In the genomic region with DNA sequence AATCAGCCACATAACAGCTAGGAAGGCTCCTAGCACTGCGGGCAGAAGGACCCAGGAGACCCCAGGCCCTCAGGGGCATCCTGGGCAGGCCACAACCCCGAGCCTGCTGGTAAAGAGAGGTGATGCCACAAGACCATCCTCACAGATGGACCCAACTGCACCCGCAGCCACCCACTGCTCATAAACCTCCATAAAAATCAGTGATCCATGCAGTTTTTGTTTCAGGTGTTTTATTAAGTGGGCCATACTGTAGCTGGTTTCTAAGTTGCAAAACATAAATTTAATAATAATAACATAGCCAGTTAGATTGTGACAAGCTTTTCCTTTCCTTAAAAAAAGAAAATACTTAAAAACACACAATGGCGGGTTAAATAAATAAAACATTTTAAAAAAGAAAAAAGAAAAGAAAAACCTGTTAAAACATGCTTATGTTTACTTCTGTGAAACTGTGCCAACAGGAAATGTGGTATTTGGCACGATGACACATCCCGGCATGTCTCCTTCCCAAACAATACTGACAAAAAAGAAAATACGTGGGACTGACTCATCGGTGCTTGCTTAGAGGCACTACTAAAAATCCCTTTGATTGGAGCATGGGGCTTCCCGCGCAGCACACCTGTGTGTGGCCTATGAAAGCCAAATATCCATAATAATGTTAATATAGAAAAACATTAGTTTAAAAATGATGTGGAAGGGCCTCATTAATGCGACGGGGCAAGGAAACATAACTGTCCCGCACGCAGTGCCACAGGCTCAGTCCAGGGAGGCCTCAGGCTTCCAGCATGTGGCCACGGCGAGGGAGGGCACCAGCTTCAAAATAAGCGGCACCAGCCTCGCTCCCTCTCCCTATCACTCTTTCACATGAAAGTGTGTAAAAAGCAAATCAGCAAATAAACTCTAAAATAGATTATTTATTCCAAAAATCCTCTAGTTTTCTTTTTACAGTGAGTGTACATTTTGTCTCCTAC, we compare ENCODE assay signal across 7 cellular contexts. TPM values are rescaled to one million over a fixed set of nuclear protein-coding genes. Genes with fewer than 3 reads are reported as not detected.
DNase-seq lines count a peak whose midpoint lies in the region; ATAC-seq and TF ChIP-seq lines count a peak whose summit lies in the region.

No MANE protein-coding gene starts in this region.

- TF ChIP-seq RAD21 in HCT116 (IDR thresholded peaks at IDR 0.05; ENCODE audit: low read depth), result 0 out of 2 replicates have a peak, but pooled peaks have one; percentile 7

- H3K9me3 ChIP-seq in HCT116 (ENCODE audit: control insufficient read depth in 1 of 2, insufficient read depth in 1 of 2, low read depth in 1 of 2, low read length in 2 of 2) (no peaks in the 10 kb centered on the region), breast epithelium (no peaks in the 10 kb centered on the region)

- H3K36me3 ChIP-seq in HCT116 (ENCODE audit: control insufficient read depth in 1 of 2, insufficient read depth in 2 of 2, low read length in 2 of 2) (peaks cover 8 to 15% of the 10 kb centered on the region in 2 experiments; a peak in 3 of 4 replicates), breast epithelium (no peaks in the 10 kb centered on the region)

- H3K27ac Mint-ChIP-seq in memory B cell, result peak overlapping the region; percentile 71

- ATAC-seq in HCT116 (peak; percentile 80), memory B cell (ENCODE audit: low read depth) (no peak), HG03175 (IDR thresholded peaks at IDR 0.05; ENCODE audit: unreplicated experiment) (no peak), HG03135 (IDR thresholded peaks at IDR 0.05; ENCODE audit: unreplicated experiment) (no peak), GM21390 (IDR thresholded peaks at IDR 0.05; ENCODE audit: unreplicated experiment) (no peak)

- intact Hi-C loops in HCT116 (cut with micrococcal nuclease) (loop anchor here (5.0 kb wide), 1 partner anchor 177 kb away; a partner anchor contains a TSS), breast epithelium (cut with DNase I; ENCODE audit: low total_unique reads) (no loop called here)

- no TSS peak for BruUV-seq in HCT116 (replicated peaks; lab: Mats Ljungman, UMichigan)

- no peak for TF ChIP-seq POLR2A in HCT116 (IDR thresholded peaks at IDR 0.05; ENCODE audit: borderline replicate concordance, extremely low read depth, insufficient read depth, insufficient read length)
- TF ChIP-seq POLR2A in breast epithelium (IDR thresholded peaks at IDR 0.05), result no peak

- no peak overlapping the region for H3K4me3 Mint-ChIP-seq in memory B cell

- no peak overlapping the region for H2AFZ ChIP-seq in HCT116 (ENCODE audit: low read depth, low read length, poor library complexity, severe bottlenecking)

- DNase-seq in HCT116 (ENCODE audit: low read depth, low spot score) (peak; percentile 75), NCI-H526 treated with DMSO at 0.1 percent for 48 hours (lab: John Stamatoyannopoulos, UW) (peak; percentile 37), breast epithelium (ENCODE audit: low spot score in 2 of 2) (peak; percentile 65 to 78), memory B cell (ENCODE audit: low spot score in 2 of 2) (no peak)

- CTCF ChIA-PET in HCT116 (lab: Charles Lee), result interaction anchor here (0.9 to 4.1 kb wide), 10 partner anchors 9 to 369 kb away, joined by 3 to 26 read pairs (median 8); no protein-coding TSS in a partner anchor

- H3K9me3 Mint-ChIP-seq in memory B cell, result no peaks in the 10 kb centered on the region

- peak overlapping the region; percentile 75 for H3K27ac ChIP-seq in HCT116 (ENCODE audit: low read depth, low read length)
- peak overlapping the region; percentile 80 to 89 for H3K27ac ChIP-seq in breast epithelium

- RAD21 ChIA-PET in HCT116 (lab: Charles Lee; ENCODE audit: low non-redundant PET in 1 of 2, low total read pairs in 2 of 2, uncharacterized antibody in 2 of 2, unreplicated experiment in 2 of 2), result interaction anchor here in 1 of 2 experiments (1.8 kb wide), 1 partner anchor 123 kb away, joined by 20 read pairs; no protein-coding TSS in a partner anchor

- peaks cover 5% of the 10 kb centered on the region; the same call in 1 of the 2 replicates for H4K20me1 ChIP-seq in HCT116 (ENCODE audit: insufficient read depth)

- H3K9ac ChIP-seq in HCT116 (ENCODE audit: low read length), result peak overlapping the region; percentile 18; the same call in 1 of the 2 replicates

- no peaks in the 10 kb centered on the region for H3K79me2 ChIP-seq in HCT116 (ENCODE audit: insufficient read depth, low read length)

- H3K4me1 ChIP-seq in HCT116 (ENCODE audit: control insufficient read depth in 1 of 2, insufficient read depth in 2 of 2, low read length in 2 of 2), result peaks cover 33 to 35% of the 10 kb centered on the region in 2 experiments
- peaks cover 4 to 18% of the 10 kb centered on the region in 2 donors for H3K4me1 ChIP-seq in breast epithelium

- TF ChIP-seq CTCF in HCT116 (IDR thresholded peaks at IDR 0.05 in 2 of 3, conservative IDR thresholded peaks at IDR 0.05 in 1 of 3; ENCODE audit: borderline replicate concordance in 1 of 3, insufficient read depth in 1 of 3, low read depth in 2 of 3, low read length in 2 of 3) (no peak), breast epithelium (IDR thresholded peaks at IDR 0.05) (no peak)

- peak overlapping the region; percentile 53 for H3K4me2 ChIP-seq in HCT116 (ENCODE audit: low read length)

- H3K27me3 Mint-ChIP-seq in memory B cell, result no peaks in the 10 kb centered on the region

- POLR2A ChIA-PET in HCT116 (lab: Charles Lee), result interaction anchor here (1.3 kb wide), 1 partner anchor 9 kb away, joined by 3 read pairs; no protein-coding TSS in a partner anchor

- H3K36me3 Mint-ChIP-seq in memory B cell, result peaks cover 16% of the 10 kb centered on the region

- H3K4me1 Mint-ChIP-seq in memory B cell, result peaks cover 4% of the 10 kb centered on the region

- no peaks in the 10 kb centered on the region for H3K9me2 ChIP-seq in HCT116 (ENCODE audit: insufficient read depth)

- H3K4me3 ChIP-seq in HCT116 (replicated peaks in 1 of 2; ENCODE audit: low read depth in 1 of 2, low read length in 2 of 2), result no peak overlapping the region
- no peak overlapping the region for H3K4me3 ChIP-seq in breast epithelium

- H3K27me3 ChIP-seq in HCT116 (ENCODE audit: insufficient read depth, low read length) (no peaks in the 10 kb centered on the region), breast epithelium (no peaks in the 10 kb centered on the region)

TF ChIP-seq in HCT116, 20 proteins besides CTCF, POLR2A, EP300 and RAD21 (continues in another document):
- TF ChIP-seq CEBPB (IDR thresholded peaks at IDR 0.05; ENCODE audit: low read depth) (peak; percentile 35; the same call in 1 of the 2 replicates), SIN3A (IDR thresholded peaks at IDR 0.05; ENCODE audit: low read depth) (peak; percentile 81; the same call in 1 of the 2 replicates), EZH2 (IDR thresholded peaks at IDR 0.05) (no peak), JUND (IDR thresholded peaks at IDR 0.05) (peak; percentile 92), TCF7L2 (IDR thresholded peaks at IDR 0.05; ENCODE audit: borderline replicate concordance, extremely low read depth, insufficient read depth, insufficient read length) (no peak), EZH2phosphoT487 (IDR thresholded peaks at IDR 0.05; ENCODE audit: borderline replicate concordance) (no peak), EGR1 (IDR thresholded peaks at IDR 0.05; ENCODE audit: low read depth) (0 out of 2 replicates have a peak, but pooled peaks have one; percentile 18), SP1 (IDR thresholded peaks at IDR 0.05; ENCODE audit: low read depth) (peak; percentile 79), CBX3 (IDR thresholded peaks at IDR 0.05; ENCODE audit: low read depth) (peak; percentile 76)
- TF ChIP-seq, protein P1, sequence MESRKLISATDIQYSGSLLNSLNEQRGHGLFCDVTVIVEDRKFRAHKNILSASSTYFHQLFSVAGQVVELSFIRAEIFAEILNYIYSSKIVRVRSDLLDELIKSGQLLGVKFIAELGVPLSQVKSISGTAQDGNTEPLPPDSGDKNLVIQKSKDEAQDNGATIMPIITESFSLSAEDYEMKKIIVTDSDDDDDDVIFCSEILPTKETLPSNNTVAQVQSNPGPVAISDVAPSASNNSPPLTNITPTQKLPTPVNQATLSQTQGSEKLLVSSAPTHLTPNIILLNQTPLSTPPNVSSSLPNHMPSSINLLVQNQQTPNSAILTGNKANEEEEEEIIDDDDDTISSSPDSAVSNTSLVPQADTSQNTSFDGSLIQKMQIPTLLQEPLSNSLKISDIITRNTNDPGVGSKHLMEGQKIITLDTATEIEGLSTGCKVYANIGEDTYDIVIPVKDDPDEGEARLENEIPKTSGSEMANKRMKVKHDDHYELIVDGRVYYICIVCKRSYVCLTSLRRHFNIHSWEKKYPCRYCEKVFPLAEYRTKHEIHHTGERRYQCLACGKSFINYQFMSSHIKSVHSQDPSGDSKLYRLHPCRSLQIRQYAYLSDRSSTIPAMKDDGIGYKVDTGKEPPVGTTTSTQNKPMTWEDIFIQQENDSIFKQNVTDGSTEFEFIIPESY (IDR thresholded peaks at IDR 0.05; ENCODE audit: extremely low read depth, insufficient replicate concordance, low read length), result no peak
- TF ChIP-seq, protein P2, sequence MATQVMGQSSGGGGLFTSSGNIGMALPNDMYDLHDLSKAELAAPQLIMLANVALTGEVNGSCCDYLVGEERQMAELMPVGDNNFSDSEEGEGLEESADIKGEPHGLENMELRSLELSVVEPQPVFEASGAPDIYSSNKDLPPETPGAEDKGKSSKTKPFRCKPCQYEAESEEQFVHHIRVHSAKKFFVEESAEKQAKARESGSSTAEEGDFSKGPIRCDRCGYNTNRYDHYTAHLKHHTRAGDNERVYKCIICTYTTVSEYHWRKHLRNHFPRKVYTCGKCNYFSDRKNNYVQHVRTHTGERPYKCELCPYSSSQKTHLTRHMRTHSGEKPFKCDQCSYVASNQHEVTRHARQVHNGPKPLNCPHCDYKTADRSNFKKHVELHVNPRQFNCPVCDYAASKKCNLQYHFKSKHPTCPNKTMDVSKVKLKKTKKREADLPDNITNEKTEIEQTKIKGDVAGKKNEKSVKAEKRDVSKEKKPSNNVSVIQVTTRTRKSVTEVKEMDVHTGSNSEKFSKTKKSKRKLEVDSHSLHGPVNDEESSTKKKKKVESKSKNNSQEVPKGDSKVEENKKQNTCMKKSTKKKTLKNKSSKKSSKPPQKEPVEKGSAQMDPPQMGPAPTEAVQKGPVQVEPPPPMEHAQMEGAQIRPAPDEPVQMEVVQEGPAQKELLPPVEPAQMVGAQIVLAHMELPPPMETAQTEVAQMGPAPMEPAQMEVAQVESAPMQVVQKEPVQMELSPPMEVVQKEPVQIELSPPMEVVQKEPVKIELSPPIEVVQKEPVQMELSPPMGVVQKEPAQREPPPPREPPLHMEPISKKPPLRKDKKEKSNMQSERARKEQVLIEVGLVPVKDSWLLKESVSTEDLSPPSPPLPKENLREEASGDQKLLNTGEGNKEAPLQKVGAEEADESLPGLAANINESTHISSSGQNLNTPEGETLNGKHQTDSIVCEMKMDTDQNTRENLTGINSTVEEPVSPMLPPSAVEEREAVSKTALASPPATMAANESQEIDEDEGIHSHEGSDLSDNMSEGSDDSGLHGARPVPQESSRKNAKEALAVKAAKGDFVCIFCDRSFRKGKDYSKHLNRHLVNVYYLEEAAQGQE (IDR thresholded peaks at IDR 0.05; ENCODE audit: low read depth), result no peak

RNA-seq across cellular contexts. Expression of a gene that starts 47.5 kb away (rescaled TPM):
- 1.3 TPM for total RNA-seq in HCT116 (2021; ENCODE audit: unreplicated experiment)
- 0.51 and 1.6 TPM in 2 replicates for polyA plus RNA-seq in HCT116 (2012)
- total RNA-seq in breast epithelium, result 100 to 1,000 TPM in 1 of 3 donors, 10 to 100 TPM in 2; 35.7 to 139 (median 78.7) TPM

Comparison
In these comparisons a context has a peak if more than half of its experiments do, and no peak if none do; other contexts are left out.
1. DNase-seq: peak in HCT116 (single experiment), NCI-H526 treated with DMSO at 0.1 percent for 48 hours (single experiment) and breast epithelium (2 of 2); none in memory B cell (0 of 2).
2. RNA of a gene that starts 47.5 kb away (total RNA-seq): 35.7 to 139 TPM in breast epithelium; 1.3 TPM in HCT116 (single experiment); every median in the first group is over 10 times any median in the second.